ENCODE assay signal across 23 cellular contexts in genomic region chr6:106557837-106558236, GRCh38.
A peak's percentile ranks its signal among the peaks of the same experiment; 100 is the strongest.
DNase-seq lines count a peak whose midpoint lies in the region; ATAC-seq, FAIRE-seq and TF ChIP-seq lines count a peak whose summit lies in the region.
"Had no signal": no experiment of that assay in that cellular context is flagged by ENCODE, and none has a peak within 500 bp of the region (broad histone marks: within the 10 kb centered on the region; RNA-seq: fewer than 3 reads in every experiment).

No MANE protein-coding gene starts in this region.

- H2BK15ac ChIP-seq in mesendoderm (replicated peaks; ENCODE audit: low read depth), result no peak overlapping the region

- H3K4me3 ChIP-seq in A549, result no peak overlapping the region
- no peak overlapping the region for H3K4me3 ChIP-seq in SJCRH30
- H3K4me3 ChIP-seq in upper lobe of left lung, result no peak overlapping the region
- no peak overlapping the region for H3K4me3 ChIP-seq in mesendoderm (ENCODE audit: low read length)
- H3K4me3 ChIP-seq: vagina had no signal

- peaks cover 36% of the 10 kb centered on the region for H3K4me1 ChIP-seq in A549
- no peaks in the 10 kb centered on the region for H3K4me1 ChIP-seq in SJCRH30
- H3K4me1 ChIP-seq in upper lobe of left lung, result peaks cover 0 to 5% (median 0%) of the 10 kb centered on the region in 4 donors
- no peaks in the 10 kb centered on the region for H3K4me1 ChIP-seq in mesendoderm (ENCODE audit: control insufficient read depth, low read depth, low read length)
- H3K4me1 ChIP-seq: parathyroid adenoma had no signal

- no peak overlapping the region for H3K23ac ChIP-seq in mesendoderm (ENCODE audit: low read length)

- no peak overlapping the region for H2BK5ac ChIP-seq in mesendoderm (ENCODE audit: low read length)

- no peak for FAIRE-seq in A549 (lab: Jason Lieb, UNC)

- no peak overlapping the region for H4K8ac ChIP-seq in mesendoderm (ENCODE audit: low read depth, low read length)

- no peak overlapping the region for H2BK120ac ChIP-seq in mesendoderm (ENCODE audit: low read depth, low read length)

- no peaks in the 10 kb centered on the region for H3K79me2 ChIP-seq in mesendoderm (ENCODE audit: control insufficient read depth, insufficient read depth, low read length)
- H3K79me2 ChIP-seq: parathyroid adenoma had no signal

- H3K36me3 ChIP-seq in SJCRH30 (no peaks in the 10 kb centered on the region), upper lobe of left lung (peaks cover 0 to 43% (median 25%) of the 10 kb centered on the region in 4 donors), mesendoderm (ENCODE audit: control insufficient read depth, insufficient read depth, low read length) (no peaks in the 10 kb centered on the region)
- H3K36me3 ChIP-seq: WERI-Rb-1 had no signal

- no peak overlapping the region for H3K9ac ChIP-seq in mesendoderm (ENCODE audit: low read length)
- H3K9ac ChIP-seq: parathyroid adenoma had no signal

- no peak overlapping the region for H2AK5ac ChIP-seq in mesendoderm (ENCODE audit: low read length)

- no peak overlapping the region for H3K18ac ChIP-seq in mesendoderm (ENCODE audit: low read length)

- DNase-seq in A549 (ENCODE audit: low read depth in 1 of 2, low spot score in 1 of 2) (no peak), HEK293T (ENCODE audit: extremely low spot score) (no peak), iris pigment epithelial cell (ENCODE audit: low read depth) (peak; percentile 22), SJCRH30 (no peak), upper lobe of left lung (no peak), mesendoderm (no peak), substantia nigra (lab: John Stamatoyannopoulos, UW) (no peak)
- DNase-seq: activated CD4-positive, alpha-beta T cell treated with anti-CD3 and anti-CD28 coated beads, Interleukin-2, amount 50 U/mL, for 48 hours; aorta; CD4-positive, alpha-beta memory T cell; DMS79 treated with DMSO at 0.1 percent for 48 hours; effector memory CD8-positive, alpha-beta T cell; hypothalamus; KG1; naive thymus-derived CD4-positive, alpha-beta T cell; NCI-H1105 treated with DMSO at 0.1 percent for 48 hours; NCI-H524 treated with DMSO at 0.1 percent for 48 hours; SHP77; stimulated activated CD4-positive, alpha-beta T cell treated with anti-CD3 and anti-CD28 coated beads, Interleukin-2, amount 100 ng/mL, for 24 hours; WERI-Rb-1 had no signal

- WGBS in A549 (ENCODE audit: missing lambda C conversion rate), result 22% methylated on average over 2 of the region's 2 CpGs
- WGBS in upper lobe of left lung, 2 donors, result 57 to 59% methylated on average over 2 of the region's 2 CpGs
- no CpG with 5 or more reads among the region's 2 CpGs for WGBS in mesendoderm (ENCODE audit: extremely low coverage, insufficient coverage, low lambda C conversion rate)

- H3K4me2 ChIP-seq in A549 (peak overlapping the region; percentile 4; the same call in 1 of the 3 replicates), mesendoderm (ENCODE audit: low read length) (no peak overlapping the region)

- H3K4ac ChIP-seq in mesendoderm (ENCODE audit: low read depth, low read length), result no peak overlapping the region

- POLR2A ChIA-PET in A549 (lab: Yijun Ruan, JAX) (no interaction called here), HEK293T (lab: Yijun Ruan, JAX) (no interaction called here)

- TF ChIP-seq RAD21 in A549 (conservative IDR thresholded peaks at IDR 0.05 in 1 of 2, IDR thresholded peaks at IDR 0.05 in 1 of 2), result no peak

- TF ChIP-seq POLR2A in A549 (IDR thresholded peaks at IDR 0.05; ENCODE audit: low read length), result no peak
- no peak for TF ChIP-seq POLR2A in upper lobe of left lung (IDR thresholded peaks at IDR 0.05)

- CTCF ChIA-PET in A549 (lab: Yijun Ruan, JAX), result interaction anchor here (0.6 to 17.8 kb wide), 8 partner anchors 9 to 439 kb away, joined by 3 to 195 read pairs (median 4); no protein-coding TSS in a partner anchor
- CTCF ChIA-PET in HEK293T (lab: Yijun Ruan, JAX), result interaction anchor here (0.7 to 0.8 kb wide), 3 partner anchors 8 to 48 kb away, joined by 3 read pairs; no protein-coding TSS in a partner anchor

- TF ChIP-seq EP300 in A549 (IDR thresholded peaks at IDR 0.05) (no peak), upper lobe of left lung (IDR thresholded peaks at IDR 0.05) (peak in 1 of 4 donors; percentile 37)

- peak overlapping the region in 1 of 2 experiments; percentile 27; a peak in 1 of 6 replicates for H3K27ac ChIP-seq in A549
- peak overlapping the region; percentile 37; the same call in 1 of the 2 replicates for H3K27ac ChIP-seq in VCaP
- no peak overlapping the region for H3K27ac ChIP-seq in SJCRH30
- no peak overlapping the region for H3K27ac ChIP-seq in upper lobe of left lung
- H3K27ac ChIP-seq in mesendoderm (ENCODE audit: low read depth, low read length), result no peak overlapping the region
- no peak overlapping the region for H3K27ac ChIP-seq in substantia nigra (ENCODE audit: low read depth, low read length, poor library complexity, severe bottlenecking)
- H3K27ac ChIP-seq: parathyroid adenoma, vagina, WERI-Rb-1 had no signal

- H3K27me3 ChIP-seq in SJCRH30, result no peaks in the 10 kb centered on the region
- no peaks in the 10 kb centered on the region for H3K27me3 ChIP-seq in upper lobe of left lung
- H3K27me3 ChIP-seq in mesendoderm (ENCODE audit: insufficient read depth, low read length, poor library complexity), result no peaks in the 10 kb centered on the region
- H3K27me3 ChIP-seq: vagina had no signal

- H3K9me3 ChIP-seq in A549, result no peaks in the 10 kb centered on the region
- no peaks in the 10 kb centered on the region for H3K9me3 ChIP-seq in SJCRH30 (replicated peaks)
- H3K9me3 ChIP-seq in upper lobe of left lung, result no peaks in the 10 kb centered on the region
- H3K9me3 ChIP-seq: vagina had no signal

- H3K56ac ChIP-seq in mesendoderm (ENCODE audit: low read length), result no peak overlapping the region

- H4K5ac ChIP-seq in mesendoderm (ENCODE audit: low read length), result no peak overlapping the region

- H3K79me1 ChIP-seq in mesendoderm (ENCODE audit: low read length), result no peaks in the 10 kb centered on the region

- ATAC-seq in A549 (no peak), upper lobe of left lung (ENCODE audit: low FRiP score in 2 of 2) (no peak)
- ATAC-seq: effector memory CD8-positive, alpha-beta T cell; naive thymus-derived CD4-positive, alpha-beta T cell had no signal

- TF ChIP-seq CTCF in A549 (IDR thresholded peaks at IDR 0.05) (no peak), VCaP (conservative IDR thresholded peaks at IDR 0.05) (no peak), upper lobe of left lung (IDR thresholded peaks at IDR 0.05) (no peak)

TF ChIP-seq in A549, 52 proteins besides CTCF, POLR2A, EP300 and RAD21:
- TF ChIP-seq FOSB (CRISPR knock-in tag; IDR thresholded peaks at IDR 0.05) (no peak), RCOR1 (IDR thresholded peaks at IDR 0.05; ENCODE audit: low read depth, low read length) (no peak), JUNB (IDR thresholded peaks at IDR 0.05) (no peak), RNF2 (IDR thresholded peaks at IDR 0.05; ENCODE audit: borderline replicate concordance, low read depth) (no peak), CEBPB (IDR thresholded peaks at IDR 0.05) (peak; percentile 19 to 37; a peak in 2 of 4 replicates)
TF ChIP-seq in A549: peak in this region for 1.

TF ChIP-seq in HEK293T, 16 proteins besides CTCF, POLR2A, EP300 and RAD21:
- TF ChIP-seq FOXA1 (IDR thresholded peaks at IDR 0.05) (no peak), PKNOX1 (IDR thresholded peaks at IDR 0.05) (peak; percentile 48; the same call in 1 of the 2 replicates)
TF ChIP-seq in HEK293T: peak in this region for 1.
